In the genomic region with DNA sequence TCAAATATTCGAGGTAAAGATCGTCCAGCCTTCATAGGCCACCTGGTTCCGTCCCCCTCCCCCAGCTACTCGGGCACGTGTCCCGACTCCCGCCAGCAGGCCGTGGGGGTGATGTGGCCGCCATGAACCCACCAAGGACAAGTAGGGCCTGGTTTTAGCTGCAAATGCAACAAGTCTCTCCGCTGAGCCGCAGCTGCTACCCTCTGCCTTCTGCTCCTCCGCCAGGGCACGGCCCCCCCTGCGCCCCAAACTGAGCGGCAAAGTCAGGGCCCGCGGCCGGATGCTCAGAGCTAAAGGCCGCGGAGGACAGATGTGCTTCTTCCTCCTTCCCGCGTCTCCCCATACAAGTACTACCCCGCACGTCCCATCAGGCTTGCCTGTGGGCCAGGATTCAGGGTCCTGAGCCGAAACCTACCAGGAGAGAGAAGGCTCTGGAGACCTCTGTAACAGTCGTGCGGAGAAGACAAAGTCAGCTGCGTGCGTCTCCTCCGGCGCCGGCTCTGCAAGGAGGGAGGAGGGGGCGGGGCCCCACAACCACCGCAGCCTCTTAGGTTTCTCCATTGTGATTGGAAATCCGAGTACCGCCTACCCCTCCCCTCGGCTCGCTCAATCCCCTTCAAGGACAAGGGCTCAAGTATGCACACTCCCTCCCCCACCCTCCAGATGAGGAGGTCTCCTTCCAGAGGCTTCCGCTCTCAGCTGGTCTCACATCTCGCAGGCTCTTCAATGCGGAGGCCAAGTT, we compare ENCODE assay signal across 8 cellular contexts. TPM values are rescaled to one million over a fixed set of nuclear protein-coding genes. Genes with fewer than 3 reads are reported as not detected.
DNase-seq lines count a peak whose midpoint lies in the region; ATAC-seq and TF ChIP-seq lines count a peak whose summit lies in the region.

A gene (minus strand): TSS at position 507 of the 742 bp plus-strand sequence. CDS start 3,171 bp downstream, outside the sequence.

- H4K12ac ChIP-seq in trophoblast cell (ENCODE audit: low read depth, low read length) = peak within 1 kb of the TSS; percentile 10

- no peaks in the 10 kb centered on the region for H3K27me3 Mint-ChIP-seq in activated naive CD8-positive, alpha-beta T cell treated with anti-CD3 and anti-CD28 coated beads, Interleukin-2, amount 10 ng/mL, durations not matched to agents 7 days and 5 days

- H3K4me3 ChIP-seq in SU-DHL-6 (ENCODE audit: insufficient read depth, low read length, poor library complexity, severe bottlenecking) (peak within 1 kb of the TSS; percentile 98), trophoblast cell (ENCODE audit: low read depth, low read length) (peak within 1 kb of the TSS; percentile 92), transverse colon (peak within 1 kb of the TSS; percentile 71 to 92 (median 84))

- H2AFZ ChIP-seq in SU-DHL-6 (ENCODE audit: low read depth, low read length, severe bottlenecking) (peak within 1 kb of the TSS; percentile 88), trophoblast cell (ENCODE audit: insufficient read depth, low read length, poor library complexity) (peak within 1 kb of the TSS; percentile 72)

- DNase-seq in GM10248 (ENCODE audit: extremely low spot score) (peak; percentile 92), NCI-H128 (lab: John Stamatoyannopoulos, UW; ENCODE audit: unreplicated experiment) (peak; percentile 86), Right ventricle myocardium inferior (ENCODE audit: missing footprints) (peak; percentile 96), trophoblast cell (peak; percentile 64 to 75), transverse colon (peak; percentile 95)
- peak; percentile 91 for DNase-seq in activated naive CD8-positive, alpha-beta T cell treated with anti-CD3 and anti-CD28 coated beads, Interleukin-2, amount 10 ng/mL, durations not matched to agents 7 days and 5 days

- in situ Hi-C loops in transverse colon (cut with MboI; ENCODE audit: low pct_ligation_motif_present in 1 of 4, low pct_unique_long_range_greater_than_20kb in 1 of 4, low sequenced_read_pairs in 3 of 4) = no loop called here

- H3K9me3 ChIP-seq in SU-DHL-6 (ENCODE audit: insufficient read depth, low read length) = no peaks in the 10 kb centered on the region
- H3K9me3 ChIP-seq in trophoblast cell (ENCODE audit: insufficient read depth, low read depth, low read length) = no peaks in the 10 kb centered on the region
- H3K9me3 ChIP-seq in transverse colon = no peaks in the 10 kb centered on the region

- no peaks in the 10 kb centered on the region for H3K9me2 ChIP-seq in SU-DHL-6 (replicated peaks; ENCODE audit: insufficient read depth, low read length)

- H3K18ac ChIP-seq in trophoblast cell (ENCODE audit: low read length) = peak within 1 kb of the TSS; percentile 70

- H3K9ac ChIP-seq in SU-DHL-6 (ENCODE audit: low read length) (peak within 1 kb of the TSS; percentile 92), trophoblast cell (ENCODE audit: low read length) (peak within 1 kb of the TSS; percentile 92)

- peaks cover 33% of the 10 kb centered on the region for H3K4me1 Mint-ChIP-seq in activated naive CD8-positive, alpha-beta T cell treated with anti-CD3 and anti-CD28 coated beads, Interleukin-2, amount 10 ng/mL, durations not matched to agents 7 days and 5 days

- peak within 1 kb of the TSS; percentile 60 for H2BK5ac ChIP-seq in trophoblast cell (ENCODE audit: low read depth, low read length, poor library complexity)

- peak within 1 kb of the TSS; percentile 99 for H3K27ac Mint-ChIP-seq in activated naive CD8-positive, alpha-beta T cell treated with anti-CD3 and anti-CD28 coated beads, Interleukin-2, amount 10 ng/mL, durations not matched to agents 7 days and 5 days

- peak within 1 kb of the TSS; percentile 98 for H3K4me3 Mint-ChIP-seq in activated naive CD8-positive, alpha-beta T cell treated with anti-CD3 and anti-CD28 coated beads, Interleukin-2, amount 10 ng/mL, durations not matched to agents 7 days and 5 days

- CTCF ChIA-PET in GM10248 (lab: Yijun Ruan, JAX) = interaction anchor here (1.0 to 1.6 kb wide), 3 partner anchors 9 to 23 kb away, joined by 4 to 7 read pairs (median 6); no protein-coding TSS in a partner anchor

- peaks cover 0 to 2% of the 10 kb centered on the region in 2 experiments for H3K4me1 ChIP-seq in trophoblast cell (ENCODE audit: control insufficient read depth in 1 of 2, insufficient read depth in 2 of 2, low read length in 2 of 2)
- peaks cover 0 to 25% (median 15%) of the 10 kb centered on the region in 4 donors for H3K4me1 ChIP-seq in transverse colon

- peak within 1 kb of the TSS; percentile 64 for H4K91ac ChIP-seq in trophoblast cell (ENCODE audit: low read depth, low read length)

- peaks cover 31% of the 10 kb centered on the region for H4K20me1 ChIP-seq in SU-DHL-6 (ENCODE audit: low read depth, low read length)

- peaks cover 7% of the 10 kb centered on the region for H3K79me1 ChIP-seq in trophoblast cell (ENCODE audit: low read length)

- peak within 1 kb of the TSS; percentile 85 for H3K4me2 ChIP-seq in SU-DHL-6 (ENCODE audit: low read depth, low read length, poor library complexity, severe bottlenecking)
- peak within 1 kb of the TSS; percentile 84 for H3K4me2 ChIP-seq in trophoblast cell (ENCODE audit: low read length)

- no peak for TF ChIP-seq CTCF in GM10248 (IDR thresholded peaks at IDR 0.05; ENCODE audit: control extremely low read depth, extremely low read depth, low read depth, missing control alignments)
- TF ChIP-seq CTCF in SU-DHL-6 (IDR thresholded peaks at IDR 0.05; ENCODE audit: insufficient read depth, low read length, poor library complexity, severe bottlenecking) = no peak
- TF ChIP-seq CTCF in transverse colon (IDR thresholded peaks at IDR 0.05) = no peak

- no peak within 1 kb of the TSS for H3K23ac ChIP-seq in trophoblast cell (ENCODE audit: low read length)

- peak within 1 kb of the TSS; percentile 35 for H3K4ac ChIP-seq in trophoblast cell (ENCODE audit: low read depth, low read length)

- H3F3A ChIP-seq in SU-DHL-6 (ENCODE audit: insufficient read depth) = no peaks in the 10 kb centered on the region

- no CpG with 5 or more reads among the region's 41 CpGs for WGBS in trophoblast cell (ENCODE audit: extremely low coverage, insufficient coverage, insufficient read length)
- 0 to 1% methylated on average over 3 to 38 of the region's 41 CpGs for WGBS in transverse colon (ENCODE audit: low coverage in 1 of 2), 2 donors

- H3K27me3 ChIP-seq in SU-DHL-6 (ENCODE audit: low read length) (no peaks in the 10 kb centered on the region), trophoblast cell (ENCODE audit: insufficient read depth, low read length) (no peaks in the 10 kb centered on the region), transverse colon (no peaks in the 10 kb centered on the region)

- ATAC-seq in HG02588 (IDR thresholded peaks at IDR 0.05; ENCODE audit: unreplicated experiment) (peak; percentile 95), Right ventricle myocardium inferior (peak; percentile 100)
- peak; percentile 97 for ATAC-seq in activated naive CD8-positive, alpha-beta T cell treated with anti-CD3 and anti-CD28 coated beads, Interleukin-2, amount 10 ng/mL, durations not matched to agents 7 days and 5 days (ENCODE audit: low read depth)

- H3K36me3 ChIP-seq in SU-DHL-6 (ENCODE audit: low read length) (peaks cover 25% of the 10 kb centered on the region), trophoblast cell (ENCODE audit: control insufficient read depth in 1 of 2, insufficient read depth in 2 of 2, low read length in 2 of 2) (peaks cover 4 to 8% of the 10 kb centered on the region in 2 experiments), transverse colon (peaks cover 0 to 9% (median 4%) of the 10 kb centered on the region in 4 donors)

- peak within 1 kb of the TSS; percentile 28 for H2AK5ac ChIP-seq in trophoblast cell (ENCODE audit: low read length)

- H2BK12ac ChIP-seq in trophoblast cell (ENCODE audit: low read length) = no peak within 1 kb of the TSS

- H3K27ac ChIP-seq in SU-DHL-6 (ENCODE audit: low read depth, low read length) (peak within 1 kb of the TSS; percentile 88), trophoblast cell (ENCODE audit: low read depth, low read length) (peak within 1 kb of the TSS; percentile 74), transverse colon (peak within 1 kb of the TSS; percentile 90 to 95 (median 92))

- peaks cover 24% of the 10 kb centered on the region for H3K36me3 Mint-ChIP-seq in activated naive CD8-positive, alpha-beta T cell treated with anti-CD3 and anti-CD28 coated beads, Interleukin-2, amount 10 ng/mL, durations not matched to agents 7 days and 5 days

- POLR2A ChIA-PET in GM10248 (lab: Yijun Ruan, JAX) = interaction anchor here (1.0 to 1.4 kb wide), 2 partner anchors 10 to 15 kb away, joined by 5 to 9 read pairs; no protein-coding TSS in a partner anchor
- POLR2A ChIA-PET in activated naive CD8-positive, alpha-beta T cell treated with anti-CD3 and anti-CD28 coated beads, Interleukin-2, amount 10 ng/mL, durations not matched to agents 7 days and 5 days (lab: Charles Lee) = interaction anchor here (0.6 to 3.2 kb wide), 25 partner anchors 9 to 967 kb away, joined by 3 to 33 read pairs (median 4); a partner anchor contains a TSS

- TF ChIP-seq POLR2A in transverse colon (IDR thresholded peaks at IDR 0.05) = peak; percentile 90

- peak within 1 kb of the TSS; percentile 61 for H4K8ac ChIP-seq in trophoblast cell (ENCODE audit: low read depth, low read length)

- H3K79me2 ChIP-seq in SU-DHL-6 (ENCODE audit: insufficient read depth, low read length) = peaks cover 49% of the 10 kb centered on the region
- H3K79me2 ChIP-seq in trophoblast cell (ENCODE audit: control insufficient read depth, insufficient read depth, low read length, poor library complexity) = peaks cover 4% of the 10 kb centered on the region

- peak within 1 kb of the TSS; percentile 43 for H2BK120ac ChIP-seq in trophoblast cell (ENCODE audit: insufficient read depth, low read length, poor library complexity)

- TF ChIP-seq EP300 in transverse colon (IDR thresholded peaks at IDR 0.05; ENCODE audit: low read depth) = no peak

- H3K9me3 Mint-ChIP-seq in activated naive CD8-positive, alpha-beta T cell treated with anti-CD3 and anti-CD28 coated beads, Interleukin-2, amount 10 ng/mL, durations not matched to agents 7 days and 5 days = no peaks in the 10 kb centered on the region

- H3K14ac ChIP-seq in trophoblast cell (ENCODE audit: low read length) = peak within 1 kb of the TSS; percentile 40

- intact Hi-C loops in Right ventricle myocardium inferior (cut with DNase I) = loop anchor here (10.0 kb wide), 1 partner anchor 153 kb away; a partner anchor contains a TSS
- intact Hi-C loops in transverse colon (cut with DNase I; ENCODE audit: low total_unique reads) = no loop called here

RNA-seq across cellular contexts. Expression of the gene that starts here (rescaled TPM):
- total RNA-seq in activated naive CD8-positive, alpha-beta T cell treated with anti-CD3 and anti-CD28 coated beads, Interleukin-2, amount 10 ng/mL, durations not matched to agents 7 days and 5 days = 100 to 1,000 TPM; 911 to 954 TPM
- total RNA-seq in Right ventricle myocardium inferior = 1,958 TPM
- polyA plus RNA-seq in trophoblast cell (2013) = 272 and 278 TPM in 2 replicates
- total RNA-seq in transverse colon = 100 to 1,000 TPM in 3 of 4 donors, 10 to 100 TPM in 1; 68.1 to 145 (median 118) TPM

Comparison
In these comparisons a context has a peak if more than half of its experiments do, and no peak if none do; other contexts are left out.
1. Peak in every context shown above with its lines: DNase-seq, ATAC-seq, H3K4me3 ChIP-seq and H3K27ac ChIP-seq.
2. RNA of the gene that starts here (total RNA-seq): 1,958 TPM in Right ventricle myocardium inferior (single experiment) and 911 to 954 TPM in activated naive CD8-positive, alpha-beta T cell treated with anti-CD3 and anti-CD28 coated beads, Interleukin-2, amount 10 ng/mL, durations not matched to agents 7 days and 5 days; 68.1 to 145 TPM in transverse colon; every median in the first group is over 4 times any median in the second.